8 cellular contexts compared by ENCODE assay signal in genomic region chr14:73231874-73232851, GRCh38. TPM values are rescaled to one million over a fixed set of nuclear protein-coding genes. Genes with fewer than 3 reads are reported as not detected.
DNase-seq lines count a peak whose midpoint lies in the region; ATAC-seq and TF ChIP-seq lines count a peak whose summit lies in the region.

No MANE protein-coding gene starts in this region.

- no peaks in the 10 kb centered on the region for H3K9me3 ChIP-seq in OCI-LY7 (ENCODE audit: low read length)
- H3K9me3 ChIP-seq in spleen: no peaks in the 10 kb centered on the region

- peaks cover 38 to 51% of the 10 kb centered on the region in 2 donors for H3K27me3 Mint-ChIP-seq in effector memory CD8-positive, alpha-beta T cell

- TF ChIP-seq POLR2A in spleen (IDR thresholded peaks at IDR 0.05): no peak

- WGBS in spleen, 5 donors: 47 to 57% (median 52%) methylated on average over 15 to 20 of the region's 20 CpGs

- no TSS peak for BruUV-seq in OCI-LY7 (replicated peaks; lab: Mats Ljungman, UMichigan)

- CTCF ChIA-PET in OCI-LY7 (lab: Charles Lee; ENCODE audit: unreplicated experiment): no interaction called here

- no peaks in the 10 kb centered on the region for H3K9me2 ChIP-seq in OCI-LY7 (ENCODE audit: insufficient read depth, low read length)

- peaks cover 13% of the 10 kb centered on the region for H3K4me1 ChIP-seq in OCI-LY7 (ENCODE audit: insufficient read depth, low read length, poor library complexity, severe bottlenecking)
- H3K4me1 ChIP-seq in spleen: peaks cover 6 to 72% (median 30%) of the 10 kb centered on the region in 6 donors

- H3K79me2 ChIP-seq in OCI-LY7 (ENCODE audit: insufficient read depth, low read depth, low read length): no peaks in the 10 kb centered on the region

- peaks cover 6 to 9% of the 10 kb centered on the region in 2 donors for H3K4me1 Mint-ChIP-seq in effector memory CD8-positive, alpha-beta T cell (ENCODE audit: low read depth in 2 of 2)

- peak; percentile 63 for TF ChIP-seq CTCF in OCI-LY7 (conservative IDR thresholded peaks at IDR 0.05; ENCODE audit: low read length)
- peak in 7 of 11 experiments; percentile 13 to 44 (median 24) for TF ChIP-seq CTCF in spleen (IDR thresholded peaks at IDR 0.05 in 8 of 11, conservative IDR thresholded peaks at IDR 0.05 in 3 of 11)

- H3K4me2 ChIP-seq in OCI-LY7 (ENCODE audit: low read length): no peak overlapping the region

- intact Hi-C loops in OCI-LY7 (cut with micrococcal nuclease; ENCODE audit: unreplicated experiment) (loop anchor here (1.0 kb wide), 1 partner anchor 240 kb away; no protein-coding TSS in a partner anchor), spleen (cut with DNase I; ENCODE audit: low total_unique reads) (no loop called here)

- no peak for DNase-seq in activated CD4-positive, CD25-positive, alpha-beta regulatory T cell (lab: John Stamatoyannopoulos, UW)
- DNase-seq in OCI-LY7 (ENCODE audit: low spot score): peak; percentile 57
- no peak for DNase-seq in spleen
- DNase-seq in A172 (ENCODE audit: low spot score): no peak
- DNase-seq in effector memory CD8-positive, alpha-beta T cell: no peak
- DNase-seq in amygdala (lab: John Stamatoyannopoulos, UW): no peak

- POLR2A ChIA-PET in OCI-LY7 (lab: Charles Lee): interaction anchor here (0.5 kb wide), 2 partner anchors 73 to 198 kb away, joined by 3 to 5 read pairs; no protein-coding TSS in a partner anchor

- no peak overlapping the region for H2AFZ ChIP-seq in OCI-LY7 (ENCODE audit: low read length)

- H4K20me1 ChIP-seq in OCI-LY7 (ENCODE audit: insufficient read depth, low read length): no peaks in the 10 kb centered on the region

- no peaks in the 10 kb centered on the region for H3K9me3 Mint-ChIP-seq in effector memory CD8-positive, alpha-beta T cell

- H3K36me3 ChIP-seq in OCI-LY7 (ENCODE audit: insufficient read depth, low read length) (no peaks in the 10 kb centered on the region), spleen (peaks cover 0 to 23% (median 5%) of the 10 kb centered on the region in 6 donors)

- no peak overlapping the region for H3K4me3 Mint-ChIP-seq in effector memory CD8-positive, alpha-beta T cell

- peak; percentile 13 to 20 for ATAC-seq in activated CD4-positive, CD25-positive, alpha-beta regulatory T cell treated with anti-CD3 and anti-CD28 coated beads, Interleukin-2, amount 50 U/mL, for 24 hours
- peak; percentile 16 for ATAC-seq in esophagus mucosa
- ATAC-seq in effector memory CD8-positive, alpha-beta T cell (replicated peaks): no peak

- H3K27me3 ChIP-seq in spleen (replicated peaks in 1 of 7): peaks cover 0 to 43% (median 8%) of the 10 kb centered on the region in 7 donors

- H3K4me3 ChIP-seq in OCI-LY7 (ENCODE audit: low read depth, low read length, poor library complexity, severe bottlenecking): no peak overlapping the region
- no peak overlapping the region for H3K4me3 ChIP-seq in spleen

- no peak overlapping the region for H3K27ac ChIP-seq in OCI-LY7 (ENCODE audit: low read depth, low read length, poor library complexity, severe bottlenecking)
- peak overlapping the region in 7 of 8 donors; percentile 2 to 69 (median 58) for H3K27ac ChIP-seq in spleen

- H3K36me3 Mint-ChIP-seq in effector memory CD8-positive, alpha-beta T cell (ENCODE audit: insufficient read depth): peaks cover 5% of the 10 kb centered on the region

- H3K27ac Mint-ChIP-seq in effector memory CD8-positive, alpha-beta T cell: no peak overlapping the region

RNA-seq across cellular contexts. Expression of gene PAPLN, which starts 5.1 kb away (rescaled TPM):
- 2.8 and 4.0 TPM in 2 replicates for total RNA-seq in OCI-LY7 (2014; rRNA removed; shearing (Covaris generic))
- total RNA-seq in OCI-LY7 (2022): 7.9 and 9.0 TPM in 2 replicates
- total RNA-seq in esophagus mucosa: 5.1 TPM
- total RNA-seq in spleen: 10 to 100 TPM; 25.7 to 57.2 (median 49.3) TPM
- 10 to 100 TPM; 20.3 to 24.4 (median 21.7) TPM for polyA plus RNA-seq in spleen
- 0.57 and 0.86 TPM in 2 replicates for total RNA-seq in A172 (2014; rRNA removed; shearing (Covaris generic))
